9 cellular contexts compared by ENCODE assay signal in the genomic region with DNA sequence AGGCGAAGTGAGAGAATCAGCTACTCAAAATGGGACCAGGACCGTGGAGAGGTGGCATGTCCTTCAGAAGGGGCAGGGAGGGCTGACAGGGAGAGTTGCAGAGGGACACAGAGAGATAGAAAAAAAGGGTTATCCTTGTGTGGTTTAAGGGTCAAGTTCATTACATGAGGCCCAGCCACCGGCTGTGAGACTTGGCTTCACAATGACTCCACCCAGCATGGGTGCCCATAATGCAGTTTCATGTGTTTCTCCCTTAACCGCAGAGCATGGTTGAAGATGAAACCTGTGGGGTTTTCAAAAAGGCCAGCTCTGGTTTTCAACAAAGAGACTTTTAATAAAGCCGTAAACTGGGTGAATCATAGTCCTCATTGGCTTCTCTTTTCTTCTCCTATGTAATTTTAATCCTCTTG.
A peak's percentile ranks its signal among the peaks of the same experiment; 100 is the strongest.
DNase-seq lines count a peak whose midpoint lies in the region; ATAC-seq lines count a peak whose summit lies in the region.
"Had no signal": no experiment of that assay in that cellular context is flagged by ENCODE, and none has a peak within 500 bp of the region (broad histone marks: within the 10 kb centered on the region; RNA-seq: fewer than 3 reads in every experiment).

No MANE protein-coding gene starts in this region.

- ATAC-seq in HG03571 (IDR thresholded peaks at IDR 0.05; ENCODE audit: unreplicated experiment): peak; percentile 76

- H3K4me3 ChIP-seq in HAP-1: no peak overlapping the region

- 0 out of 2 replicates have a peak, but pooled peaks cover 2% of the 10 kb centered on the region for H3K4me1 ChIP-seq in HAP-1

- no peaks in the 10 kb centered on the region for H3K9me3 ChIP-seq in HAP-1

- DNase-seq in activated CD8-positive, alpha-beta memory T cell treated with anti-CD3 and anti-CD28 coated beads, Interleukin-2, amount 50 U/mL, for 48 hours: peak; percentile 61
- no peak for DNase-seq in activated CD8-positive, alpha-beta memory T cell treated with anti-CD3 and anti-CD28 coated beads for 24 hours
- DNase-seq in HAP-1 (ENCODE audit: low spot score in 2 of 2) (peak; percentile 7 to 19), CD1c-positive myeloid dendritic cell (ENCODE audit: extremely low spot score) (no peak), NCI-H2081 treated with DMSO at 0.1 percent for 48 hours (lab: John Stamatoyannopoulos, UW) (no peak), hepatic stellate cell (ENCODE audit: low spot score) (no peak)
- peak; percentile 30 for DNase-seq in stimulated activated CD4-positive, alpha-beta T cell treated with anti-CD3 and anti-CD28 coated beads, Interleukin-4, amount 100 ng/mL, for 24 hours
- DNase-seq: NCI-H1436 treated with DMSO at 0.1 percent for 48 hours had no signal

- no peaks in the 10 kb centered on the region for H3K36me3 ChIP-seq in HAP-1 (replicated peaks)

- in situ Hi-C loops in HAP-1 (cut with MboI; ENCODE audit: low sequenced_read_pairs): no loop called here

- no peaks in the 10 kb centered on the region for H3K27me3 ChIP-seq in HAP-1 (ENCODE audit: low read depth)

Comparison
In these comparisons a context has a peak if more than half of its experiments do, and no peak if none do; other contexts are left out.
1. DNase-seq: peak in activated CD8-positive, alpha-beta memory T cell treated with anti-CD3 and anti-CD28 coated beads, Interleukin-2, amount 50 U/mL, for 48 hours (single experiment), HAP-1 (2 of 2) and stimulated activated CD4-positive, alpha-beta T cell treated with anti-CD3 and anti-CD28 coated beads, Interleukin-4, amount 100 ng/mL, for 24 hours (single experiment); none in activated CD8-positive, alpha-beta memory T cell treated with anti-CD3 and anti-CD28 coated beads for 24 hours (single experiment), CD1c-positive myeloid dendritic cell (single experiment), NCI-H2081 treated with DMSO at 0.1 percent for 48 hours (single experiment) and hepatic stellate cell (single experiment).